29 cellular contexts compared by ENCODE assay signal in genomic region chr2:219408101-219409030, GRCh38. TPM values are rescaled to one million over a fixed set of nuclear protein-coding genes. Genes with fewer than 3 reads are reported as not detected.
DNase-seq lines count a peak whose midpoint lies in the region; ATAC-seq and TF ChIP-seq lines count a peak whose summit lies in the region.
"Had no signal": no experiment of that assay in that cellular context is flagged by ENCODE, and none has a peak within 500 bp of the region (broad histone marks: within the 10 kb centered on the region; RNA-seq: fewer than 3 reads in every experiment).

No MANE protein-coding gene starts in this region.

- H3K27ac ChIP-seq in heart right ventricle (peak overlapping the region in 6 of 10 donors; percentile 19 to 96 (median 92)), psoas muscle (peak overlapping the region; percentile 98), vagina (peak overlapping the region; percentile 66), lower lobe of right lung (no peak overlapping the region)
- H3K27ac ChIP-seq in naive thymus-derived CD4-positive, alpha-beta T cell (ENCODE audit: low read depth, low read length) = no peak overlapping the region
- H3K27ac ChIP-seq: neutrophil, spleen, thyroid gland had no signal

- H3K9me3 ChIP-seq in heart right ventricle = peaks cover 0 to 13% (median 0%) of the 10 kb centered on the region in 11 donors
- no peaks in the 10 kb centered on the region for H3K9me3 ChIP-seq in psoas muscle
- no peaks in the 10 kb centered on the region for H3K9me3 ChIP-seq in vagina
- H3K9me3 ChIP-seq in lower lobe of right lung = no peaks in the 10 kb centered on the region
- H3K9me3 ChIP-seq in naive thymus-derived CD4-positive, alpha-beta T cell (ENCODE audit: control insufficient read depth in 2 of 3, low read length in 3 of 3) = no peaks in the 10 kb centered on the region
- H3K9me3 ChIP-seq: neutrophil, thyroid gland had no signal

- H3K36me3 ChIP-seq in heart right ventricle (no peaks in the 10 kb centered on the region), psoas muscle (ENCODE audit: insufficient read depth in 1 of 2, low read depth in 1 of 2) (no peaks in the 10 kb centered on the region), vagina (no peaks in the 10 kb centered on the region), lower lobe of right lung (no peaks in the 10 kb centered on the region)
- no peaks in the 10 kb centered on the region for H3K36me3 ChIP-seq in naive thymus-derived CD4-positive, alpha-beta T cell (ENCODE audit: control insufficient read depth in 2 of 3, insufficient read depth in 3 of 3, low read length in 3 of 3)
- H3K36me3 ChIP-seq: neutrophil, spleen, thyroid gland had no signal

- H3K9me3 Mint-ChIP-seq in naive thymus-derived CD4-positive, alpha-beta T cell = peaks cover 0 to 16% (median 4%) of the 10 kb centered on the region in 11 donors
- H3K9me3 Mint-ChIP-seq: activated naive CD4-positive, alpha-beta T cell treated with anti-CD3 and anti-CD28 coated beads, Interleukin-2, amount 50 U/mL, for 24 hours; central memory CD8-positive, alpha-beta T cell had no signal

- H3K4me3 Mint-ChIP-seq in naive thymus-derived CD4-positive, alpha-beta T cell = no peak overlapping the region
- H3K4me3 Mint-ChIP-seq: activated B cell treated with CpG ODN at 0.5 μM for 24 hours; activated naive CD4-positive, alpha-beta T cell treated with anti-CD3 and anti-CD28 coated beads, Interleukin-2, amount 50 U/mL, for 24 hours; central memory CD8-positive, alpha-beta T cell; stimulated activated naive B cell treated with anti-CD40 and anti-IgM and Interleukin-4, amounts not matched to agents 10 μg/mL and 1 μg/mL and 100 μg/mL, for 72 hours had no signal

- H3K27me3 ChIP-seq in heart right ventricle = peaks cover 0 to 12% (median 0%) of the 10 kb centered on the region in 7 donors
- no peaks in the 10 kb centered on the region for H3K27me3 ChIP-seq in psoas muscle (ENCODE audit: insufficient read depth in 3 of 3, low read length in 2 of 3)
- no peaks in the 10 kb centered on the region for H3K27me3 ChIP-seq in vagina
- peaks cover 7% of the 10 kb centered on the region for H3K27me3 ChIP-seq in lower lobe of right lung (ENCODE audit: low read depth)
- H3K27me3 ChIP-seq in naive thymus-derived CD4-positive, alpha-beta T cell (ENCODE audit: control insufficient read depth in 2 of 2, insufficient read depth in 2 of 2, low read length in 2 of 2) = peaks cover 0 to 4% of the 10 kb centered on the region in 2 donors
- H3K27me3 ChIP-seq: thyroid gland had no signal

- peaks cover 0 to 4% (median 0%) of the 10 kb centered on the region in 5 donors for H3K36me3 Mint-ChIP-seq in naive thymus-derived CD4-positive, alpha-beta T cell

- peak in 1 of 8 donors; percentile 2 for ATAC-seq in heart right ventricle
- no peak for ATAC-seq in psoas muscle
- no peak for ATAC-seq in lower lobe of right lung
- no peak for ATAC-seq in naive thymus-derived CD4-positive, alpha-beta T cell
- ATAC-seq: left colon; PC-3; stimulated activated naive B cell treated with anti-CD40 and anti-IgM and Interleukin-4, amounts not matched to agents 10 μg/mL and 1 μg/mL and 100 μg/mL, for 72 hours had no signal

- DNase-seq in heart right ventricle = no peak
- DNase-seq in cardiac septum (ENCODE audit: low spot score) = no peak
- peak; percentile 52 for DNase-seq in left kidney (ENCODE audit: low read depth, low spot score)
- DNase-seq in psoas muscle = no peak
- DNase-seq in vagina (ENCODE audit: extremely low spot score in 2 of 2) = peak in 1 of 2 donors; percentile 84
- no peak for DNase-seq in lower lobe of right lung
- DNase-seq in LoVo (ENCODE audit: low spot score) = no peak
- no peak for DNase-seq in naive thymus-derived CD4-positive, alpha-beta T cell
- DNase-seq: activated B cell treated with CpG ODN at 0.5 μM for 24 hours; anterior cingulate cortex; GDM1; GM23248; MM.1S; NCI-H1436; NCI-H2107; NCI-H510A; PC-3; SHP77; spleen; stimulated activated CD4-positive, alpha-beta T cell treated with anti-CD3 and anti-CD28 coated beads, Interleukin-2, amount 100 ng/mL, for 48 hours; stimulated activated naive B cell treated with anti-CD40 and anti-IgM and Interleukin-4, amounts not matched to agents 10 μg/mL and 1 μg/mL and 100 μg/mL, for 72 hours; T1000; thyroid gland had no signal

- H3K27me3 Mint-ChIP-seq in naive thymus-derived CD4-positive, alpha-beta T cell = peaks cover 0 to 34% (median 16%) of the 10 kb centered on the region in 5 donors

- TF ChIP-seq POLR2A in vagina (IDR thresholded peaks at IDR 0.05) = no peak

- H3K4me1 Mint-ChIP-seq in naive thymus-derived CD4-positive, alpha-beta T cell = no peaks in the 10 kb centered on the region
- H3K4me1 Mint-ChIP-seq: activated B cell treated with CpG ODN at 0.5 μM for 24 hours; activated naive CD4-positive, alpha-beta T cell treated with anti-CD3 and anti-CD28 coated beads, Interleukin-2, amount 50 U/mL, for 24 hours; central memory CD8-positive, alpha-beta T cell; stimulated activated naive B cell treated with anti-CD40 and anti-IgM and Interleukin-4, amounts not matched to agents 10 μg/mL and 1 μg/mL and 100 μg/mL, for 72 hours had no signal

- CTCF ChIA-PET in naive thymus-derived CD4-positive, alpha-beta T cell (lab: Charles Lee) = interaction anchor here (0.6 kb wide), 1 partner anchor 846 kb away, joined by 3 read pairs; no protein-coding TSS in a partner anchor

- H3K27ac Mint-ChIP-seq in naive thymus-derived CD4-positive, alpha-beta T cell = no peak overlapping the region
- H3K27ac Mint-ChIP-seq: activated B cell treated with CpG ODN at 0.5 μM for 24 hours; activated naive CD4-positive, alpha-beta T cell treated with anti-CD3 and anti-CD28 coated beads, Interleukin-2, amount 50 U/mL, for 24 hours; stimulated activated naive B cell treated with anti-CD40 and anti-IgM and Interleukin-4, amounts not matched to agents 10 μg/mL and 1 μg/mL and 100 μg/mL, for 72 hours had no signal

- no peak for TF ChIP-seq CTCF in heart right ventricle (IDR thresholded peaks at IDR 0.05)
- no peak for TF ChIP-seq CTCF in psoas muscle (IDR thresholded peaks at IDR 0.05)
- TF ChIP-seq CTCF in vagina (IDR thresholded peaks at IDR 0.05) = no peak
- no peak for TF ChIP-seq CTCF in lower lobe of right lung (IDR thresholded peaks at IDR 0.05)

- intact Hi-C loops in heart right ventricle (cut with DNase I) = loop anchor here in 3 of 10 donors (10.0 kb wide), 2 partner anchors 46 to 236 kb away; no protein-coding TSS in a partner anchor
- intact Hi-C loops in cardiac septum (cut with DNase I) = loop anchor here (5.0 kb wide), 1 partner anchor 224 kb away; no protein-coding TSS in a partner anchor
- intact Hi-C loops in psoas muscle (cut with DNase I) = no loop called here
- intact Hi-C loops in vagina (cut with DNase I) = no loop called here
- intact Hi-C loops in lower lobe of right lung (cut with DNase I) = loop anchor here (10.0 kb wide), 1 partner anchor 126 kb away; no protein-coding TSS in a partner anchor
- intact Hi-C loops in naive thymus-derived CD4-positive, alpha-beta T cell (cut with micrococcal nuclease) = no loop called here

- WGBS in heart right ventricle, 2 donors = 57% methylated on average over 15 of the region's 15 CpGs
- 78 to 87% (median 81%) methylated on average over 15 of the region's 15 CpGs for WGBS in psoas muscle, 3 donors

- H3K4me3 ChIP-seq in heart right ventricle (no peak overlapping the region), psoas muscle (no peak overlapping the region), vagina (no peak overlapping the region), lower lobe of right lung (no peak overlapping the region)
- H3K4me3 ChIP-seq in naive thymus-derived CD4-positive, alpha-beta T cell (ENCODE audit: low read length) = no peak overlapping the region
- H3K4me3 ChIP-seq: GM23248, K562, spleen, thyroid gland had no signal

- POLR2A ChIA-PET in naive thymus-derived CD4-positive, alpha-beta T cell (lab: Charles Lee) = no interaction called here

- H3K4me1 ChIP-seq in heart right ventricle = peaks cover 0 to 58% (median 23%) of the 10 kb centered on the region in 9 donors
- peaks cover 45% of the 10 kb centered on the region for H3K4me1 ChIP-seq in psoas muscle
- no peaks in the 10 kb centered on the region for H3K4me1 ChIP-seq in vagina
- H3K4me1 ChIP-seq in lower lobe of right lung = no peaks in the 10 kb centered on the region
- H3K4me1 ChIP-seq in naive thymus-derived CD4-positive, alpha-beta T cell (ENCODE audit: control insufficient read depth in 2 of 2, insufficient read depth in 2 of 2, low read length in 2 of 2) = no peaks in the 10 kb centered on the region
- H3K4me1 ChIP-seq: thyroid gland had no signal

RNA-seq across cellular contexts. Expression of gene DES, which starts 9.8 kb away (rescaled TPM):
- total RNA-seq in heart right ventricle (over 10,000 TPM; 12,560 to 18,019 (median 15,816) TPM), cardiac septum (21,230 TPM), psoas muscle (over 10,000 TPM; 12,653 to 14,820 (median 13,821) TPM), vagina (883 TPM), lower lobe of right lung (64.5 TPM)
- polyA plus RNA-seq in heart right ventricle (over 10,000 TPM; 13,697 to 18,010 TPM), psoas muscle (over 10,000 TPM in 2 of 3 donors, 1,000 to 10,000 TPM in 1; 8,143 to 13,925 (median 13,727) TPM)
- total RNA-seq in naive thymus-derived CD4-positive, alpha-beta T cell = 1 to 10 TPM in 1 of 5 experiments, not detected in 4; 1.5 TPM
- not detected for polyA plus RNA-seq in naive thymus-derived CD4-positive, alpha-beta T cell
- total RNA-seq: activated B cell treated with CpG ODN at 0.5 μM for 24 hours, HT-29, PC-3 had no signal

RNA-seq across cellular contexts. Expression of gene DNPEP, which starts 20.7 kb away (rescaled TPM):
- 100 to 1,000 TPM in 1 of 10 donors, 10 to 100 TPM in 9; 56.1 to 110 (median 74.0) TPM for total RNA-seq in heart right ventricle
- 10 to 100 TPM; 56.3 to 68.5 TPM for polyA plus RNA-seq in heart right ventricle
- total RNA-seq in cardiac septum = 47.2 TPM
- 10 to 100 TPM; 60.9 to 88.3 (median 63.9) TPM for total RNA-seq in psoas muscle
- polyA plus RNA-seq in psoas muscle = 10 to 100 TPM; 46.7 to 93.1 (median 68.7) TPM
- 62.9 TPM for total RNA-seq in vagina
- 79.5 TPM for total RNA-seq in lower lobe of right lung
- 100 to 1,000 TPM in 1 of 5 experiments, 10 to 100 TPM in 4; 72.3 to 115 (median 73.9) TPM for total RNA-seq in naive thymus-derived CD4-positive, alpha-beta T cell
- polyA plus RNA-seq in naive thymus-derived CD4-positive, alpha-beta T cell = 10 to 100 TPM; 57.5 to 61.2 TPM

RNA-seq across cellular contexts. Expression of gene SPEG, which starts 26.3 kb away (rescaled TPM):
- 100 to 1,000 TPM in 9 of 10 donors, 10 to 100 TPM in 1; 97.2 to 151 (median 120) TPM for total RNA-seq in heart right ventricle
- 100 to 1,000 TPM in 1 of 2 donors, 10 to 100 TPM in 1; 62.9 to 130 TPM for polyA plus RNA-seq in heart right ventricle
- 199 TPM for total RNA-seq in cardiac septum
- 100 to 1,000 TPM; 239 to 419 (median 304) TPM for total RNA-seq in psoas muscle
- 100 to 1,000 TPM in 2 of 3 donors, 10 to 100 TPM in 1; 34.8 to 190 (median 133) TPM for polyA plus RNA-seq in psoas muscle
- total RNA-seq in vagina = 28.2 TPM
- 6.5 TPM for total RNA-seq in lower lobe of right lung
- total RNA-seq in naive thymus-derived CD4-positive, alpha-beta T cell = 10 to 100 TPM in 4 of 5 experiments, under 1 TPM in 1; 0.41 to 23.2 (median 15.0) TPM
- under 1 TPM; 0.26 to 0.76 TPM for polyA plus RNA-seq in naive thymus-derived CD4-positive, alpha-beta T cell

Comparison
In these comparisons a context has a peak if more than half of its experiments do, and no peak if none do; other contexts are left out.
1. H3K27ac ChIP-seq: peak in heart right ventricle (6 of 10), psoas muscle (single experiment) and vagina (single experiment); none in lower lobe of right lung (single experiment) and naive thymus-derived CD4-positive, alpha-beta T cell (single experiment).
2. RNA of gene DES, which starts 9.8 kb away (total RNA-seq): 21,230 TPM in cardiac septum (single experiment), 12,560 to 18,019 TPM in heart right ventricle, 12,653 to 14,820 TPM in psoas muscle, 883 TPM in vagina (single experiment) and 64.5 TPM in lower lobe of right lung (single experiment); 1.5 TPM in naive thymus-derived CD4-positive, alpha-beta T cell; every median in the first group is over 10 times any median in the second.
3. intact Hi-C loops: an anchor here in cardiac septum (5.0 kb wide) and lower lobe of right lung (10.0 kb wide); none called in psoas muscle, vagina and naive thymus-derived CD4-positive, alpha-beta T cell.